ENCODE assay signal across 8 cellular contexts in the genomic region with DNA sequence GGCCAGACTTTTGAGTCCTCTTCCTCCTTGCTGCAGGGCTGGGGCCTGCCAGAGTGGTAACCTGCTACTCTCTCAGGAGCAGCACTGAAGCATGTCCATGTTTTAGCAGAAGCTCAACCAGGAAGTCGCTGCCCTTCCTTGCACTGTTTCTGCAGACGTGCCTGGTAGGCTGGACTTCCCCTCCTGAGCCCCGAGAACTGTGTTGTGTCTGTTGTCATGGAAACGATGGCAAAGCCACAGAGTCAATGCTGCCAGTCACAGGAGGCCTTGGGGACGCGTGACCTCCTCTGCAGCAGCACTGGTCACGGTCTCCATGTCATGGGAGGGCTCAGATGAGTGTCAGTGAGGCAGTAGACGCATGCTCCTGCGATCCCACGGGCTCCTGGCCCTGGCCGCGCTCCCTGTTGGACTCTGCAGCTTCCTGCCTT.
DNase-seq lines count a peak whose midpoint lies in the region; ATAC-seq, FAIRE-seq and TF ChIP-seq lines count a peak whose summit lies in the region.

No MANE protein-coding gene starts in this region.

- no peak overlapping the region for H4K91ac ChIP-seq in IMR-90 (ENCODE audit: insufficient read depth, low read depth, low read length)

- H3K27ac ChIP-seq in DND-41 (ENCODE audit: low read length) = no peak overlapping the region
- H3K27ac ChIP-seq in IMR-90 (ENCODE audit: insufficient read depth, low read length) = no peak overlapping the region
- H3K27ac ChIP-seq in effector memory CD4-positive, alpha-beta T cell (ENCODE audit: insufficient read depth, low read length, poor library complexity, severe bottlenecking) = peak overlapping the region; percentile 61
- peak overlapping the region; percentile 84 for H3K27ac ChIP-seq in mesodermal cell (ENCODE audit: low read depth, low read length, severe bottlenecking)

- CTCF ChIA-PET in IMR-90 (lab: Yijun Ruan, JAX) = interaction anchor here (1.1 kb wide), 1 partner anchor 18 kb away, joined by 3 read pairs; no protein-coding TSS in a partner anchor
- CTCF ChIA-PET in activated CD4-positive, alpha-beta T cell treated with anti-CD3 and anti-CD28 coated beads, Interleukin-2, amount 10 ng/mL, durations not matched to agents 7 days and 5 days (lab: Charles Lee) = interaction anchor here (0.6 to 1.3 kb wide), 2 partner anchors 8 to 15 kb away, joined by 3 read pairs; no protein-coding TSS in a partner anchor

- intact Hi-C loops in IMR-90 (cut with micrococcal nuclease) = no loop called here

- TF ChIP-seq RAD21 in IMR-90 (IDR thresholded peaks at IDR 0.05; ENCODE audit: low read length) = no peak

- H2AFZ ChIP-seq in DND-41 (ENCODE audit: low read depth, low read length) (0 out of 2 replicates have a peak overlapping the region, but pooled peaks have one; percentile 39), IMR-90 (replicated peaks; ENCODE audit: low read length, poor library complexity) (peak overlapping the region; percentile 46)

- H3K9me3 ChIP-seq in DND-41 (ENCODE audit: insufficient read depth, low read length, severe bottlenecking) = no peaks in the 10 kb centered on the region
- no peaks in the 10 kb centered on the region; the same call in 1 of the 2 replicates for H3K9me3 ChIP-seq in IMR-90 (ENCODE audit: control insufficient read depth, insufficient read depth, low read length)
- no peaks in the 10 kb centered on the region for H3K9me3 ChIP-seq in effector memory CD4-positive, alpha-beta T cell (ENCODE audit: control insufficient read depth, low read length)
- H3K9me3 ChIP-seq in mesodermal cell (ENCODE audit: control insufficient read depth, low read length) = no peaks in the 10 kb centered on the region

- no peak for FAIRE-seq in HTR-8/SVneo (lab: Jason Lieb, UNC)

- H3K27me3 ChIP-seq in DND-41 (ENCODE audit: insufficient read depth, low read length, poor library complexity) = no peaks in the 10 kb centered on the region
- H3K27me3 ChIP-seq in IMR-90 (ENCODE audit: control insufficient read depth, insufficient read depth, low read length) = no peaks in the 10 kb centered on the region
- H3K27me3 ChIP-seq in effector memory CD4-positive, alpha-beta T cell (replicated peaks; ENCODE audit: control insufficient read depth, insufficient read depth, low read length, poor library complexity, severe bottlenecking) = no peaks in the 10 kb centered on the region

- BruUV-seq in IMR-90 (replicated peaks; lab: Mats Ljungman, UMichigan) = no TSS peak

- TF ChIP-seq POLR2A in IMR-90 (IDR thresholded peaks at IDR 0.05; ENCODE audit: low read depth, low read length) = no peak

- H2BK20ac ChIP-seq in IMR-90 (ENCODE audit: low read depth, low read length) = no peak overlapping the region

- H2BK5ac ChIP-seq in IMR-90 (ENCODE audit: low read depth, low read length, poor library complexity, severe bottlenecking) = no peak overlapping the region

- H2BK120ac ChIP-seq in IMR-90 (ENCODE audit: low read depth, low read length) = no peak overlapping the region

- no peaks in the 10 kb centered on the region for H3K9me1 ChIP-seq in IMR-90 (ENCODE audit: insufficient read depth, low read length)

- H4K8ac ChIP-seq in IMR-90 (ENCODE audit: low read depth in 2 of 2, low read length in 2 of 2) = no peak overlapping the region; a peak in 1 of 4 replicates

- dilution Hi-C loops in IMR-90 (cut with HindIII; ENCODE audit: low sequenced_read_pairs, unreplicated experiment) = no loop called here

- no peak overlapping the region for H3K23ac ChIP-seq in IMR-90 (ENCODE audit: low read depth, low read length)

- POLR2A ChIA-PET in IMR-90 (lab: Charles Lee; ENCODE audit: unreplicated experiment) = no interaction called here
- POLR2A ChIA-PET in activated CD4-positive, alpha-beta T cell treated with anti-CD3 and anti-CD28 coated beads, Interleukin-2, amount 10 ng/mL, durations not matched to agents 7 days and 5 days (lab: Charles Lee) = no interaction called here

- H2AK5ac ChIP-seq in IMR-90 (ENCODE audit: low read depth, low read length) = no peak overlapping the region

- H3K4ac ChIP-seq in IMR-90 (ENCODE audit: low read depth, low read length) = no peak overlapping the region

- H3K79me1 ChIP-seq in IMR-90 (ENCODE audit: low read depth in 1 of 2, low read length in 2 of 2) = no peaks in the 10 kb centered on the region

- H3K36me3 ChIP-seq in DND-41 (ENCODE audit: insufficient read depth, low read length) (no peaks in the 10 kb centered on the region), IMR-90 (ENCODE audit: control insufficient read depth, insufficient read depth, low read length) (no peaks in the 10 kb centered on the region), mesodermal cell (ENCODE audit: control insufficient read depth, insufficient read depth, low read length) (no peaks in the 10 kb centered on the region)
- no peaks in the 10 kb centered on the region for H3K36me3 ChIP-seq in effector memory CD4-positive, alpha-beta T cell (ENCODE audit: control insufficient read depth, insufficient read depth, low read length)

- H3K36me3 Mint-ChIP-seq in activated CD4-positive, alpha-beta T cell treated with anti-CD3 and anti-CD28 coated beads, Interleukin-2, amount 10 ng/mL, durations not matched to agents 7 days and 5 days (ENCODE audit: low read depth) = no peaks in the 10 kb centered on the region

- H3K27ac Mint-ChIP-seq in activated CD4-positive, alpha-beta T cell treated with anti-CD3 and anti-CD28 coated beads, Interleukin-2, amount 10 ng/mL, durations not matched to agents 7 days and 5 days = no peak overlapping the region

- no peaks in the 10 kb centered on the region for H3K79me2 ChIP-seq in DND-41 (ENCODE audit: insufficient read depth, low read length)

- no peaks in the 10 kb centered on the region for H3K9me3 Mint-ChIP-seq in activated CD4-positive, alpha-beta T cell treated with anti-CD3 and anti-CD28 coated beads, Interleukin-2, amount 10 ng/mL, durations not matched to agents 7 days and 5 days

- no peak overlapping the region for H3K9ac ChIP-seq in DND-41 (ENCODE audit: low read depth, low read length)
- H3K9ac ChIP-seq in IMR-90 (ENCODE audit: low read depth, low read length) = no peak overlapping the region

- H2AK9ac ChIP-seq in IMR-90 (replicated peaks; ENCODE audit: low read depth, low read length, poor library complexity) = peak overlapping the region; percentile 7

- TF ChIP-seq CTCF in DND-41 (IDR thresholded peaks at IDR 0.05; ENCODE audit: borderline replicate concordance, extremely low read depth, low read length, poor library complexity, severe bottlenecking) (no peak), IMR-90 (conservative IDR thresholded peaks at IDR 0.05; ENCODE audit: low read depth, low read length) (no peak)

- no peaks in the 10 kb centered on the region for H3K4me1 ChIP-seq in DND-41 (ENCODE audit: insufficient read depth, low read length)
- H3K4me1 ChIP-seq in IMR-90 (ENCODE audit: control insufficient read depth, insufficient read depth, low read length) = 0 out of 2 replicates have a peak, but pooled peaks cover 3% of the 10 kb centered on the region
- no peaks in the 10 kb centered on the region for H3K4me1 ChIP-seq in effector memory CD4-positive, alpha-beta T cell (ENCODE audit: control insufficient read depth, insufficient read depth, low read length, poor library complexity, severe bottlenecking)
- H3K4me1 ChIP-seq in mesodermal cell (ENCODE audit: control insufficient read depth, insufficient read depth, low read length, poor library complexity, severe bottlenecking) = peaks cover 13% of the 10 kb centered on the region

- in situ Hi-C loops in IMR-90 (cut with MboI; ENCODE audit: low sequenced_read_pairs) = no loop called here

- H4K20me1 ChIP-seq in DND-41 (ENCODE audit: insufficient read depth, low read length) = no peaks in the 10 kb centered on the region
- H4K20me1 ChIP-seq in IMR-90 (ENCODE audit: insufficient read depth, low read length) = no peaks in the 10 kb centered on the region

- H3K4me3 ChIP-seq in DND-41 (ENCODE audit: low read depth in 1 of 2, low read length in 2 of 2) = no peak overlapping the region
- H3K4me3 ChIP-seq in IMR-90 (ENCODE audit: insufficient read depth, low read depth, low read length) = no peak overlapping the region
- H3K4me3 ChIP-seq in effector memory CD4-positive, alpha-beta T cell (ENCODE audit: insufficient read depth, low read depth, low read length, poor library complexity, severe bottlenecking) = peak overlapping the region; percentile 12
- no peak overlapping the region for H3K4me3 ChIP-seq in mesodermal cell (ENCODE audit: extremely low read depth, insufficient read depth, low read length, poor library complexity, severe bottlenecking)

- peak; percentile 13 for DNase-seq in DND-41
- DNase-seq in IMR-90 = peak; percentile 43
- peak; percentile 65 for DNase-seq in activated CD4-positive, alpha-beta T cell treated with anti-CD3 and anti-CD28 coated beads, Interleukin-2, amount 10 ng/mL, durations not matched to agents 7 days and 5 days
- DNase-seq in effector memory CD4-positive, alpha-beta T cell = peak; percentile 57 to 71 (median 68)
- peak; percentile 60 to 62 for DNase-seq in stimulated activated CD8-positive, alpha-beta memory T cell treated with anti-CD3 and anti-CD28 coated beads, Interleukin-15, amount 100 ng/mL, for 48 hours (ENCODE audit: low read depth in 2 of 2)
- no peak for DNase-seq in HTR-8/SVneo (ENCODE audit: insufficient read length, low spot score)

- H3K4me2 ChIP-seq in DND-41 (ENCODE audit: insufficient read depth, low read length) (no peak overlapping the region), IMR-90 (ENCODE audit: low read depth, low read length) (no peak overlapping the region)

- ATAC-seq in DND-41 (ENCODE audit: insufficient read depth, low read depth) = peak; percentile 54; the same call in 2 of the 3 replicates
- ATAC-seq in GM21423 (IDR thresholded peaks at IDR 0.05; ENCODE audit: unreplicated experiment) = peak; percentile 99
- no peak for ATAC-seq in IMR-90 (ENCODE audit: low read depth)

- 34% methylated on average over 4 of the region's 12 CpGs; no CpG with 5 or more reads in 1 of the 2 experiments for WGBS in IMR-90 (ENCODE audit: extremely low coverage in 2 of 2, insufficient read length in 1 of 2), 2 experiments
- 64 to 71% methylated on average over 11 to 12 of the region's 12 CpGs for WGBS in mesodermal cell (ENCODE audit: insufficient coverage in 2 of 2), 2 experiments

- H3K18ac ChIP-seq in IMR-90 (ENCODE audit: low read depth, low read length) = no peak overlapping the region

- H3K4me3 Mint-ChIP-seq in activated CD4-positive, alpha-beta T cell treated with anti-CD3 and anti-CD28 coated beads, Interleukin-2, amount 10 ng/mL, durations not matched to agents 7 days and 5 days = no peak overlapping the region

- H3K56ac ChIP-seq in IMR-90 (ENCODE audit: extremely low read depth, insufficient read depth, low read length) = no peak overlapping the region

- H3K14ac ChIP-seq in IMR-90 (replicated peaks; ENCODE audit: low read depth, low read length) = no peak overlapping the region

- no peak overlapping the region for H2BK15ac ChIP-seq in IMR-90 (ENCODE audit: low read depth, low read length)

- H3K27me3 Mint-ChIP-seq in activated CD4-positive, alpha-beta T cell treated with anti-CD3 and anti-CD28 coated beads, Interleukin-2, amount 10 ng/mL, durations not matched to agents 7 days and 5 days = no peaks in the 10 kb centered on the region

- no peak overlapping the region for H4K5ac ChIP-seq in IMR-90 (ENCODE audit: low read depth, low read length)

- peaks cover 11% of the 10 kb centered on the region for H3K4me1 Mint-ChIP-seq in activated CD4-positive, alpha-beta T cell treated with anti-CD3 and anti-CD28 coated beads, Interleukin-2, amount 10 ng/mL, durations not matched to agents 7 days and 5 days

Comparison
In these comparisons a context has a peak if more than half of its experiments do, and no peak if none do; other contexts are left out.
1. H3K27ac ChIP-seq: peak in effector memory CD4-positive, alpha-beta T cell (single experiment) and mesodermal cell (single experiment); none in DND-41 (single experiment) and IMR-90 (single experiment).